ENCODE assay signal across 8 cellular contexts in the genomic region with DNA sequence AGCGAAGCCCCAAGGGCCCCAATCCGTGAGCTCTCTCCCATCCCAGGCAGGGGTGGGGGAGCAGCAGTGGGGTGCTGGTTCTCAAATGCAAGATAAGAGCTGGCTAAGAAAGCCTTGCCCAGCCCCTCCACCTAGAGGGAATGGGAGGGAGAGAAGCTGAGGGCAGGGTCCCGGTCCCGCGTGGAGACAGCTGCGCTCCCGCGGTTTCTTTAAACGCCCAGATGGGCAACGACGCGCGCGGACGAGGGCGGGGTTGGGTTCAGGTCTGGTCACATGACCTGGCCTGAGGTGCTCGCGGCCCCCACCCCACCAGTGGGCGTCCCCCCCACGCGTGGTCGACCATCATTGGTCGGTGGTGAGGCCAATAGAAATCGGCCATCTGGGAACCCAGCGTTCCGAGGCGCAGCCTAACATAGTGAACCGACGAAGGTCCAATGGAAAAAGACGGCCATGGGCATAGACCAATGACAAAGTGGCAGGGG. TPM values are rescaled to one million over a fixed set of nuclear protein-coding genes. Genes with fewer than 3 reads are reported as not detected.
DNase-seq lines count a peak whose midpoint lies in the region; ATAC-seq, FAIRE-seq and TF ChIP-seq lines count a peak whose summit lies in the region.

No MANE protein-coding gene starts in this region.

- ATAC-seq in GM19328 (IDR thresholded peaks at IDR 0.05; ENCODE audit: unreplicated experiment), result peak; percentile 86
- peak; percentile 78 for ATAC-seq in HG03460 (IDR thresholded peaks at IDR 0.05; ENCODE audit: unreplicated experiment)

- FAIRE-seq in kidney (lab: Jason Lieb, UNC), result peak; percentile 97

- H3K9ac ChIP-seq in kidney (ENCODE audit: low read length in 2 of 2), result peak overlapping the region; percentile 31 to 71

- H3K4me1 ChIP-seq in kidney (ENCODE audit: control insufficient read depth in 1 of 2, insufficient read depth in 1 of 2, low read depth in 1 of 2, low read length in 2 of 2), result peaks cover 25 to 27% of the 10 kb centered on the region in 2 donors

- H3K36me3 ChIP-seq in kidney (ENCODE audit: control insufficient read depth in 1 of 2, insufficient read depth in 2 of 2, low read length in 2 of 2), result peaks cover 11 to 27% of the 10 kb centered on the region in 2 donors

- peak overlapping the region; percentile 65 to 91 for H3K4me3 ChIP-seq in kidney (ENCODE audit: low read length in 2 of 2)

- H3K27ac ChIP-seq in cingulate gyrus (ENCODE audit: low read depth, low read length) (peak overlapping the region; percentile 94), kidney (ENCODE audit: low read depth in 2 of 2, low read length in 2 of 2) (peak overlapping the region in 1 of 2 donors; percentile 81)

- intact Hi-C loops in kidney (cut with DNase I), result no loop called here

- TF ChIP-seq CTCF in kidney (IDR thresholded peaks at IDR 0.05; ENCODE audit: borderline replicate concordance, extremely low read depth, insufficient read depth), result no peak

- no peaks in the 10 kb centered on the region for H3K9me3 ChIP-seq in kidney (ENCODE audit: control insufficient read depth in 1 of 2, low read length in 2 of 2)

- DNase-seq in AML-193 (lab: John Stamatoyannopoulos, UW) (peak; percentile 97 to 98), NCI-H524 (lab: John Stamatoyannopoulos, UW) (peak; percentile 100), kidney (peak; percentile 100)
- peak; percentile 99 to 100 for DNase-seq in activated CD4-positive, alpha-beta T cell treated with anti-CD3 and anti-CD28 coated beads for 4 hours
- peak; percentile 97 to 98 for DNase-seq in stimulated activated CD4-positive, alpha-beta T cell treated with anti-CD3 and anti-CD28 coated beads, Interleukin-15, amount 100 ng/mL, for 1 hour (ENCODE audit: low read depth in 1 of 2, low spot score in 1 of 2)

RNA-seq across cellular contexts. Expression of a gene that starts 0.3 kb away (rescaled TPM):
- 1,087 TPM for total RNA-seq in kidney
- polyA plus RNA-seq in kidney (ENCODE audit: insufficient read depth, low read depth, low replicate concordance), result 1,037 TPM

RNA-seq across cellular contexts. Expression of a gene that starts 4.6 kb away (rescaled TPM):
- 48.0 TPM for total RNA-seq in kidney
- polyA plus RNA-seq in kidney (ENCODE audit: insufficient read depth, low read depth, low replicate concordance), result 58.2 TPM

RNA-seq across cellular contexts. Expression of a gene that starts 7.6 kb away (rescaled TPM):
- total RNA-seq in kidney, result 79.2 TPM
- polyA plus RNA-seq in kidney (ENCODE audit: insufficient read depth, low read depth, low replicate concordance), result 105 TPM

RNA-seq across cellular contexts. Expression of a gene that starts 18.9 kb away (rescaled TPM):
- 18.4 TPM for total RNA-seq in kidney
- polyA plus RNA-seq in kidney (ENCODE audit: insufficient read depth, low read depth, low replicate concordance), result 71.3 TPM

RNA-seq across cellular contexts. Expression of a gene that starts 19.0 kb away (rescaled TPM):
- not detected for total RNA-seq in kidney
- not detected for polyA plus RNA-seq in kidney (ENCODE audit: insufficient read depth, low read depth, low replicate concordance)
